In the genomic region with DNA sequence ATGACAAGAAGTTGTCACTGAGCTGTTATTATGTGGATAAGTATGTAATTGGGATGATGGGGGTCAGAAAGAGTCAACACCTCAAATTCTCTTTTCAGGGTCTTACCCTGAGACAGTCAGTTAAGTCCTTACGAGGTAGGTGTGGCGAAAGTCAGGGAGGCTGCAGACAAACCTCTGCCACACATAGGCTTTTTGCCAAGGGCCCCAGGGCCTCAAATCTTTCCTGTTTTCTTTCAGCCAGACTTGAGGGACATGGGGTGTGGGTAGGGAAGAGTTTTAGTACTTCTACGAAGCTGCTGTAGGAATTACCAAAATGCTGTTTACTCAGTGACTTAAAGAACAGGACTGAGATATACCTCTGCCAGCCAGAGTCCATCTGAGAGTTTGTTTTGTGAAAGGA, we compare ENCODE assay signal across 18 cellular contexts. TPM values are rescaled to one million over a fixed set of nuclear protein-coding genes. Genes with fewer than 3 reads are reported as not detected.
A peak's percentile ranks its signal among the peaks of the same experiment; 100 is the strongest.
DNase-seq lines count a peak whose midpoint lies in the region; ATAC-seq and TF ChIP-seq lines count a peak whose summit lies in the region.
"Had no signal": no experiment of that assay in that cellular context is flagged by ENCODE, and none has a peak within 500 bp of the region (broad histone marks: within the 10 kb centered on the region; RNA-seq: fewer than 3 reads in every experiment).

No MANE protein-coding gene starts in this region.

- no peak overlapping the region for H3K4me3 ChIP-seq in left ventricle myocardium inferior
- H3K4me3 ChIP-seq in ascending aorta = no peak overlapping the region
- no peak overlapping the region for H3K4me3 ChIP-seq in mucosa of descending colon
- H3K4me3 ChIP-seq in foreskin fibroblast (ENCODE audit: low read depth in 1 of 2, low read length in 2 of 2) = no peak overlapping the region
- H3K4me3 ChIP-seq: GM23338 had no signal

- H3K36me3 ChIP-seq in left ventricle myocardium inferior = no peaks in the 10 kb centered on the region
- no peaks in the 10 kb centered on the region for H3K36me3 ChIP-seq in ascending aorta
- H3K36me3 ChIP-seq in mucosa of descending colon (ENCODE audit: low read depth) = no peaks in the 10 kb centered on the region

- H3K4me1 ChIP-seq in left ventricle myocardium inferior (peaks cover 37% of the 10 kb centered on the region), ascending aorta (peaks cover 5 to 21% of the 10 kb centered on the region in 2 donors), mucosa of descending colon (ENCODE audit: low read depth) (peaks cover 26% of the 10 kb centered on the region)

- H3K27me3 ChIP-seq in left ventricle myocardium inferior (ENCODE audit: low read depth) (no peaks in the 10 kb centered on the region), ascending aorta (no peaks in the 10 kb centered on the region)

- ATAC-seq in mucosa of descending colon = peak; percentile 15
- no peak for ATAC-seq in HG02798 (IDR thresholded peaks at IDR 0.05; ENCODE audit: poor library complexity, unreplicated experiment)
- ATAC-seq: CD8-positive, alpha-beta T cell; GM23338 had no signal

- no peak for DNase-seq in left ventricle myocardium inferior
- DNase-seq in cardiac septum (ENCODE audit: low spot score) = no peak
- DNase-seq in ascending aorta (ENCODE audit: low spot score in 2 of 2) = no peak
- peak in 1 of 3 donors; percentile 56 for DNase-seq in mucosa of descending colon
- no peak for DNase-seq in foreskin fibroblast
- DNase-seq in KG1 (lab: John Stamatoyannopoulos, UW) = no peak
- no peak for DNase-seq in H4 (ENCODE audit: low spot score)
- DNase-seq: CD8-positive, alpha-beta T cell; GF-D8; MM.1S; NCI-H1105; NCI-H1694 treated with DMSO at 0.1 percent for 48 hours; NCI-H774; SIG-M5 had no signal

- peak overlapping the region; percentile 79 for H3K27ac ChIP-seq in left ventricle myocardium inferior (replicated peaks)
- H3K27ac ChIP-seq in ascending aorta = peak overlapping the region; percentile 53 to 72

- H3K9me3 ChIP-seq in left ventricle myocardium inferior (replicated peaks) (no peaks in the 10 kb centered on the region), ascending aorta (no peaks in the 10 kb centered on the region), mucosa of descending colon (no peaks in the 10 kb centered on the region)

- intact Hi-C loops in left ventricle myocardium inferior (cut with micrococcal nuclease) = no loop called here
- intact Hi-C loops in cardiac septum (cut with DNase I) = no loop called here
- intact Hi-C loops in ascending aorta (cut with DNase I) = loop anchor here (10.0 kb wide), 1 partner anchor 299 kb away; no protein-coding TSS in a partner anchor
- intact Hi-C loops in mucosa of descending colon (cut with DNase I, micrococcal nuclease) = no loop called here

- TF ChIP-seq CTCF in left ventricle myocardium inferior (IDR thresholded peaks at IDR 0.05; ENCODE audit: borderline replicate concordance) = no peak
- no peak for TF ChIP-seq CTCF in ascending aorta (IDR thresholded peaks at IDR 0.05)
- no peak for TF ChIP-seq CTCF in mucosa of descending colon (IDR thresholded peaks at IDR 0.05)
- TF ChIP-seq CTCF in foreskin fibroblast (IDR thresholded peaks at IDR 0.05; ENCODE audit: low read depth, low read length) = no peak

RNA-seq across cellular contexts. Expression of gene OR2S2, which starts 13.8 kb away (rescaled TPM):
- total RNA-seq in left ventricle myocardium inferior (not detected), cardiac septum (not detected), ascending aorta (not detected), mucosa of descending colon (not detected)
- total RNA-seq in H4 (2014; rRNA removed; shearing (Covaris generic)) = not detected in 2 replicates
- total RNA-seq: A673; CD8-positive, alpha-beta T cell; GM23338; NCI-H460 had no signal

RNA-seq across cellular contexts. Expression of gene SPAAR, which starts 34.9 kb away (rescaled TPM):
- total RNA-seq in left ventricle myocardium inferior = 6.5 TPM
- total RNA-seq in cardiac septum = 4.0 TPM
- 4.0 TPM for total RNA-seq in ascending aorta
- total RNA-seq in mucosa of descending colon = 1 to 10 TPM; 2.0 to 2.9 (median 2.0) TPM
- total RNA-seq in H4 (2014; rRNA removed; shearing (Covaris generic)) = 0.12 and 0.27 TPM in 2 replicates
- total RNA-seq: CD8-positive, alpha-beta T cell; GM23338; NCI-H460 had no signal

RNA-seq across cellular contexts. Expression of gene HRCT1, which starts 38.2 kb away (rescaled TPM):
- 6.2 TPM for total RNA-seq in left ventricle myocardium inferior
- total RNA-seq in cardiac septum = 1.5 TPM
- total RNA-seq in ascending aorta = 32.7 TPM
- 100 to 1,000 TPM in 1 of 3 donors, 10 to 100 TPM in 2; 24.8 to 161 (median 82.1) TPM for total RNA-seq in mucosa of descending colon
- 0.41 TPM in 1 of 2 replicates, not detected in the other for total RNA-seq in H4 (2014; rRNA removed; shearing (Covaris generic))
- total RNA-seq: A673; CD8-positive, alpha-beta T cell; GM23338 had no signal
